In genomic region chr11:126061707-126062678, GRCh38 we compare ENCODE assay signal across 8 cellular contexts. TPM values are rescaled to one million over a fixed set of nuclear protein-coding genes. Genes with fewer than 3 reads are reported as not detected.
A peak's percentile ranks its signal among the peaks of the same experiment; 100 is the strongest.
DNase-seq lines count a peak whose midpoint lies in the region; ATAC-seq and TF ChIP-seq lines count a peak whose summit lies in the region.

No MANE protein-coding gene starts in this region.

- 1 to 2% (median 2%) methylated on average over 16 to 57 of the region's 57 CpGs for WGBS in heart left ventricle, 4 donors

- H3K9me3 Mint-ChIP-seq in activated naive CD4-positive, alpha-beta T cell treated with anti-CD3 and anti-CD28 coated beads, Interleukin-2, amount 10 ng/mL, durations not matched to agents 7 days and 5 days: no peaks in the 10 kb centered on the region

- intact Hi-C loops in heart left ventricle (cut with DNase I): loop anchor here in 7 of 10 donors (2.0 to 10.0 kb wide), 9 partner anchors 50 to 205 kb away; partner anchors contain the start of genes FAM118B (in 1 of the 7), FOXRED1 (in 1 of the 7), RPUSD4 (in 1 of the 7) and SRPRA (in 1 of the 7)
- intact Hi-C loops in posterior vena cava (cut with DNase I): loop anchor here in 1 of 2 donors (5.0 to 10.0 kb wide), 2 partner anchors 103 to 140 kb away; no protein-coding TSS in a partner anchor

- H3K4me3 Mint-ChIP-seq in activated naive CD4-positive, alpha-beta T cell treated with anti-CD3 and anti-CD28 coated beads, Interleukin-2, amount 10 ng/mL, durations not matched to agents 7 days and 5 days: peak overlapping the region; percentile 77

- H3K27me3 Mint-ChIP-seq in activated naive CD4-positive, alpha-beta T cell treated with anti-CD3 and anti-CD28 coated beads, Interleukin-2, amount 10 ng/mL, durations not matched to agents 7 days and 5 days: peaks cover 45% of the 10 kb centered on the region

- CTCF ChIA-PET in activated naive CD4-positive, alpha-beta T cell treated with anti-CD3 and anti-CD28 coated beads, Interleukin-2, amount 10 ng/mL, durations not matched to agents 7 days and 5 days (lab: Charles Lee): interaction anchor here (1.4 to 1.6 kb wide), 3 partner anchors 119 to 132 kb away, joined by 3 to 4 read pairs (median 4); no protein-coding TSS in a partner anchor

- TF ChIP-seq POLR2A in heart left ventricle (IDR thresholded peaks at IDR 0.05): no peak

- H3K9me3 ChIP-seq in heart left ventricle: peaks cover 0 to 3% (median 0%) of the 10 kb centered on the region in 12 donors

- H3K36me3 Mint-ChIP-seq in activated naive CD4-positive, alpha-beta T cell treated with anti-CD3 and anti-CD28 coated beads, Interleukin-2, amount 10 ng/mL, durations not matched to agents 7 days and 5 days: no peaks in the 10 kb centered on the region

- peaks cover 0 to 20% (median 8%) of the 10 kb centered on the region in 12 donors for H3K4me1 ChIP-seq in heart left ventricle

- peak in 9 of 12 donors; percentile 13 to 52 (median 36) for TF ChIP-seq CTCF in heart left ventricle (IDR thresholded peaks at IDR 0.05)

- H3K27ac Mint-ChIP-seq in activated naive CD4-positive, alpha-beta T cell treated with anti-CD3 and anti-CD28 coated beads, Interleukin-2, amount 10 ng/mL, durations not matched to agents 7 days and 5 days: peak overlapping the region; percentile 56

- no peaks in the 10 kb centered on the region for H3K36me3 ChIP-seq in heart left ventricle

- peaks cover 10% of the 10 kb centered on the region for H3K4me1 Mint-ChIP-seq in activated naive CD4-positive, alpha-beta T cell treated with anti-CD3 and anti-CD28 coated beads, Interleukin-2, amount 10 ng/mL, durations not matched to agents 7 days and 5 days

- H3K27ac ChIP-seq in heart left ventricle: peak overlapping the region in 10 of 12 donors; percentile 15 to 85 (median 74)

- ATAC-seq in HG02759 (IDR thresholded peaks at IDR 0.05; ENCODE audit: unreplicated experiment): peak; percentile 0
- ATAC-seq in heart left ventricle: no peak
- no peak for ATAC-seq in GM21576 (IDR thresholded peaks at IDR 0.05; ENCODE audit: unreplicated experiment)

- DNase-seq in DMS153 treated with DMSO at 0.1 percent for 48 hours (lab: John Stamatoyannopoulos, UW; ENCODE audit: unreplicated experiment) (peak; percentile 35), NCI-H524 treated with DMSO at 0.1 percent for 48 hours (lab: John Stamatoyannopoulos, UW) (peak; percentile 5), heart left ventricle (peak in 4 of 5 donors; percentile 30 to 69 (median 44)), posterior vena cava (ENCODE audit: low spot score) (peak; percentile 84), NCI-H2107 (lab: John Stamatoyannopoulos, UW) (no peak)
- peak; percentile 55 for DNase-seq in activated naive CD4-positive, alpha-beta T cell treated with anti-CD3 and anti-CD28 coated beads, Interleukin-2, amount 10 ng/mL, durations not matched to agents 7 days and 5 days

- peaks cover 0 to 12% (median 0%) of the 10 kb centered on the region in 9 donors for H3K27me3 ChIP-seq in heart left ventricle

- H3K4me3 ChIP-seq in heart left ventricle: peak overlapping the region; percentile 60 to 94 (median 73)

RNA-seq across cellular contexts. Expression of gene CDON, which starts 0.7 kb away (rescaled TPM):
- total RNA-seq in heart left ventricle (10 to 100 TPM in 2 of 9 donors, 1 to 10 TPM in 7; 5.0 to 51.5 (median 7.4) TPM), posterior vena cava (10 to 100 TPM; 11.2 to 31.3 TPM)
- 1 to 10 TPM; 1.2 to 2.1 TPM for polyA plus RNA-seq in heart left ventricle
